9 cellular contexts compared by ENCODE assay signal in the genomic region with DNA sequence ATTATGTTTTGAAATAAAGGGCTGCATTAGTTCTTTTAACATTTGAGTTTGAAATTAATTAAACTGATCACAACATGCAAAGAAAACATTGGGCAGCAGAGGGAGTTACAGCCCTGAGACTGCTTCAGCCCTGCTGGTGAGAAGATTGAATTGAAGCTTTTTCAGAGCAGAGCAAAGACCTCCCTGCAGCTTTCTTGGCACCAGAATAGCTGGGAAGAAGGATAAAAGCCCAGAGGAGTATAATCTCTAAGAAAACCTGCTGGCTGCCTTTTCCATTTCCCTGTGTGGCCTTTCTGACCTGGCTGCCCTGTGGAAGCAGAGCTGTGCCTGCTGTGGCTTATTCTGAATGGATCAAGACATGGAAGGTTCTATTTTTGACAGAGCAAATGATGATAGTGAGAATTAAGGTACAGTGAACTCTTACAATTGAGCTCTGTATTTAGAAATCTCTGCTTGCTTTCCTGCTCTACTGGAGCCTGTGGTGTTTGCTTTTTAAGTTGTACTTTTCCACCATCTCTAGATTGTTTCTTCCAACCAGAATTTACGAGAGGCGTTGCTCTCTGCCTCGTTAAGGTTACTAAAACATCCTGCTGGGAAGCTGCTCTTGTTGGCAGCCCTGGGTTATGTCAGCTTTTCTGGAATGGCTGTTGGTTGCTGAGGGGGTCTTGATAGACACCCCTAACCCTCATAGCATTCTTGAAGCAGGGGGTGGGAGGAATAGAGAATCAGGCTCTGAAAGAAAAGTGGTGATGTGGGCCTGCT. TPM values are rescaled to one million over a fixed set of nuclear protein-coding genes. Genes with fewer than 3 reads are reported as not detected.
DNase-seq lines count a peak whose midpoint lies in the region; ATAC-seq and TF ChIP-seq lines count a peak whose summit lies in the region.
"Had no signal": no experiment of that assay in that cellular context is flagged by ENCODE, and none has a peak within 500 bp of the region (broad histone marks: within the 10 kb centered on the region; RNA-seq: fewer than 3 reads in every experiment).

No MANE protein-coding gene starts in this region.

- H3K27ac ChIP-seq in CD8-positive, alpha-beta T cell (ENCODE audit: low read depth, low read length), result no peak overlapping the region
- no peak overlapping the region for H3K27ac ChIP-seq in ascending aorta
- no peak overlapping the region for H3K27ac ChIP-seq in right atrium auricular region

- H3K27me3 ChIP-seq in CD8-positive, alpha-beta T cell (ENCODE audit: insufficient read depth, low read length), result no peaks in the 10 kb centered on the region
- H3K27me3 ChIP-seq in H7 (ENCODE audit: control insufficient read depth, insufficient read depth, low read length), result no peaks in the 10 kb centered on the region
- H3K27me3 ChIP-seq in ascending aorta, result no peaks in the 10 kb centered on the region
- H3K27me3 ChIP-seq in right atrium auricular region, result no peaks in the 10 kb centered on the region

- no peak overlapping the region for H3K27ac Mint-ChIP-seq in CD8-positive, alpha-beta T cell
- H3K27ac Mint-ChIP-seq: T-helper 1 cell treated with Interleukin-12 subunit alpha and Interleukin-12 subunit beta and Interleukin-4 antibody, amounts not matched to agents 30 μg/mL and 1 μg/mL, for 36 hours had no signal

- H3K36me3 Mint-ChIP-seq in CD8-positive, alpha-beta T cell, result peaks cover 69% of the 10 kb centered on the region

- POLR2A ChIA-PET in CD8-positive, alpha-beta T cell (lab: Charles Lee), result no interaction called here

- no peaks in the 10 kb centered on the region for H3K4me1 ChIP-seq in CD8-positive, alpha-beta T cell (ENCODE audit: insufficient read depth, low read length)
- no peaks in the 10 kb centered on the region for H3K4me1 ChIP-seq in ascending aorta
- H3K4me1 ChIP-seq in right atrium auricular region, result no peaks in the 10 kb centered on the region

- peaks cover 33% of the 10 kb centered on the region for H3K36me3 ChIP-seq in CD8-positive, alpha-beta T cell (ENCODE audit: insufficient read depth, low read length)
- H3K36me3 ChIP-seq in H7 (replicated peaks; ENCODE audit: control insufficient read depth, insufficient read depth, low read length) (peaks cover 15% of the 10 kb centered on the region), ascending aorta (peaks cover 29 to 60% of the 10 kb centered on the region in 2 donors), right atrium auricular region (peaks cover 51% of the 10 kb centered on the region)

- DNase-seq in CD8-positive, alpha-beta T cell, result peak in 1 of 7 experiments; percentile 10
- DNase-seq in H7 (peak; percentile 79), NCI-H446 treated with DMSO at 0.1 percent for 48 hours (lab: John Stamatoyannopoulos, UW) (peak; percentile 24), ascending aorta (ENCODE audit: low spot score in 2 of 2) (no peak), right atrium auricular region (ENCODE audit: low spot score) (no peak), renal cortical epithelial cell (ENCODE audit: low read depth) (peak; percentile 67), activated gamma-delta T cell treated with Interleukin-2 at 50 U/mL for 16 hours (no peak)

- CTCF ChIA-PET in CD8-positive, alpha-beta T cell (lab: Charles Lee), result interaction anchor here (0.7 to 1.7 kb wide), 10 partner anchors 10 to 527 kb away, joined by 3 to 6 read pairs (median 3); no protein-coding TSS in a partner anchor

- peak; percentile 48 for TF ChIP-seq CTCF in CD8-positive, alpha-beta T cell (IDR thresholded peaks at IDR 0.05)
- TF ChIP-seq CTCF in ascending aorta (IDR thresholded peaks at IDR 0.05), result peak; percentile 20 to 64 (median 56)
- peak; percentile 32 to 76 for TF ChIP-seq CTCF in right atrium auricular region (IDR thresholded peaks at IDR 0.05)

- H3K9me3 ChIP-seq in CD8-positive, alpha-beta T cell (ENCODE audit: low read length), result no peaks in the 10 kb centered on the region
- H3K9me3 ChIP-seq in ascending aorta (no peaks in the 10 kb centered on the region), right atrium auricular region (no peaks in the 10 kb centered on the region)

- intact Hi-C loops in CD8-positive, alpha-beta T cell (cut with DNase I, micrococcal nuclease), result no loop called here
- intact Hi-C loops in ascending aorta (cut with DNase I), result no loop called here

- H3K9me3 Mint-ChIP-seq in CD8-positive, alpha-beta T cell, result no peaks in the 10 kb centered on the region
- H3K9me3 Mint-ChIP-seq: T-helper 1 cell treated with Interleukin-12 subunit alpha and Interleukin-12 subunit beta and Interleukin-4 antibody, amounts not matched to agents 30 μg/mL and 1 μg/mL, for 36 hours had no signal

- H3K4me3 ChIP-seq in CD8-positive, alpha-beta T cell (ENCODE audit: low read depth, low read length), result no peak overlapping the region
- H3K4me3 ChIP-seq in H7 (ENCODE audit: insufficient read depth, low read depth, low read length), result no peak overlapping the region
- H3K4me3 ChIP-seq in ascending aorta, result no peak overlapping the region
- H3K4me3 ChIP-seq in right atrium auricular region, result no peak overlapping the region

- H3K27me3 Mint-ChIP-seq in CD8-positive, alpha-beta T cell (ENCODE audit: low read depth), result no peaks in the 10 kb centered on the region

- no peak overlapping the region for H3K4me3 Mint-ChIP-seq in CD8-positive, alpha-beta T cell
- H3K4me3 Mint-ChIP-seq: T-helper 1 cell treated with Interleukin-12 subunit alpha and Interleukin-12 subunit beta and Interleukin-4 antibody, amounts not matched to agents 30 μg/mL and 1 μg/mL, for 36 hours had no signal

- peaks cover 5% of the 10 kb centered on the region for H3K4me1 Mint-ChIP-seq in CD8-positive, alpha-beta T cell (ENCODE audit: low read depth)

- peak; percentile 74 for ATAC-seq in CD8-positive, alpha-beta T cell
- ATAC-seq in GM21360 (IDR thresholded peaks at IDR 0.05; ENCODE audit: unreplicated experiment), result no peak

RNA-seq across cellular contexts. Expression of gene SNRPE, which starts 9.9 kb away (rescaled TPM):
- total RNA-seq in CD8-positive, alpha-beta T cell, result 10 to 100 TPM; 66.5 to 84.0 TPM
- 148 and 177 TPM in 2 replicates for total RNA-seq in H7 (2014; rRNA removed; shearing (Covaris generic))
- total RNA-seq in ascending aorta (5.1 TPM), right atrium auricular region (10 to 100 TPM; 23.4 to 31.0 TPM), renal cortical epithelial cell (68.8 and 71.7 TPM in 2 replicates)

Comparison
In these comparisons a context has a peak if more than half of its experiments do, and no peak if none do; other contexts are left out.
1. DNase-seq: peak in H7 (single experiment), NCI-H446 treated with DMSO at 0.1 percent for 48 hours (single experiment) and renal cortical epithelial cell (single experiment); none in ascending aorta (0 of 2), right atrium auricular region (single experiment) and activated gamma-delta T cell treated with Interleukin-2 at 50 U/mL for 16 hours (single experiment).
2. Peak in every context shown above with its lines, with median percentiles within 50 percentile points of each other: CTCF ChIP-seq.